1 cellular context compared by ENCODE assay signal in the genomic region with DNA sequence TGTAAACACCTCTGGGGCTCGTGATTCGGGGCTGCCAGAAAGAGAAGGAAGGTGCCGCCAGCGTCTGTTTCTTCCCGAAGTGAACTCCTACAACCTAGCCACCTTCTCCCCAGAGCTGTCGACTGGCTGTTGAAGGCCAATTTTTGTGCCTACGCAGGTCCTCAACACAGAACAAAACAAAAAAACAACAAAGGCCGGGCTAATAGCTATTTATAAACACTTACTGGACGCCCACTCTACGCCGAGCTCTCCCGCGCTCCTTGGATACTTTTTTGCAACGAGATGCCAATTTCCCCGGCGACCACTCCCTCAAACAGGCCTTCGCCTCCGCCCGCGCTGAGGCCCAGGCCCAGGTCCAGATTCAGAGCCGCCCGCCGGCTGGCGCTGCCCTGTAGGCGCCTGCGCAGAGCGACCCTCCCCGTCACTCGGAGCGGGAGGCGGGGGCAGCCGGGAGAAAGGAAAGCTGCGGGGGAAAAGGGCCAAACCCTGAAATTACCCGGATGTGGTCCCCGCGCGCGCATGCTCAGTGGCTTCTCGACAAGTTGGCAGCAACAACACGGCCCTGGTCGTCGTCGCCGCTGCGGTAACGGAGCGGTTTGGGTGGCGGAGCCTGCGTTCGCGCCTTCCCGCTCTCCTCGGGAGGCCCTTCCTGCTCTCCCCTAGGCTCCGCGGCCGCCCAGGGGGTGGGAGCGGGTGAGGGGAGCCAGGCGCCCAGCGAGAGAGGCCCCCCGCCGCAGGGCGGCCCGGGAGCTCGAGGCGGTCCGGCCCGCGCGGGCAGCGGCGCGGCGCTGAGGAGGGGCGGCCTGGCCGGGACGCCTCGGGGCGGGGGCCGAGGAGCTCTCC.
TF ChIP-seq lines count a peak whose summit lies in the region.

A gene (plus strand): TSS at position 520 of the 843 bp plus-strand sequence. CDS start 16,834 bp downstream, outside the sequence.

TF ChIP-seq in HepG2, 621 proteins besides CTCF, POLR2A, EP300 and RAD21 (continued from another document and continues in another):
- TF ChIP-seq ZNF292 (CRISPR knock-in tag; IDR thresholded peaks at IDR 0.05; ENCODE audit: borderline replicate concordance, low read depth) (no peak), FOSL1 (CRISPR knock-in tag; IDR thresholded peaks at IDR 0.05; ENCODE audit: borderline replicate concordance) (no peak), ZSCAN31 (CRISPR knock-in tag; IDR thresholded peaks at IDR 0.05; ENCODE audit: low read depth) (no peak), ZNF709 (CRISPR knock-in tag; IDR thresholded peaks at IDR 0.05) (no peak), ZNF773 (CRISPR knock-in tag; IDR thresholded peaks at IDR 0.05; ENCODE audit: borderline replicate concordance) (no peak), CCAR2 (optimal IDR thresholded peaks at IDR 0.05; ENCODE audit: low read depth, low read length) (no peak), ZNF451 (CRISPR knock-in tag; IDR thresholded peaks at IDR 0.05) (peak; percentile 55; the same call in 1 of the 2 replicates), ZNF230 (CRISPR knock-in tag; IDR thresholded peaks at IDR 0.05) (no peak), ZNF468 (CRISPR knock-in tag; IDR thresholded peaks at IDR 0.05) (no peak), POLR2AphosphoS2 (IDR thresholded peaks at IDR 0.05; ENCODE audit: low read depth, low read length) (0 out of 2 replicates have a peak, but pooled peaks have one; percentile 71), THYN1 (CRISPR knock-in tag; IDR thresholded peaks at IDR 0.05; ENCODE audit: borderline replicate concordance, low read depth) (no peak), HNRNPL (IDR thresholded peaks at IDR 0.05; ENCODE audit: low read depth, low read length) (no peak), NFYC (CRISPR knock-in tag; IDR thresholded peaks at IDR 0.05) (0 out of 2 replicates have a peak, but pooled peaks have one; percentile 20), ELF3 (CRISPR knock-in tag; IDR thresholded peaks at IDR 0.05) (peak; percentile 25), KLF9 (CRISPR knock-in tag; IDR thresholded peaks at IDR 0.05; ENCODE audit: low read depth) (no peak), RAD51 (IDR thresholded peaks at IDR 0.05; ENCODE audit: borderline replicate concordance) (no peak), ZNF564 (CRISPR knock-in tag; IDR thresholded peaks at IDR 0.05) (peak; percentile 56; the same call in 1 of the 2 replicates), TOE1 (CRISPR knock-in tag; IDR thresholded peaks at IDR 0.05) (no peak), NFIC (IDR thresholded peaks at IDR 0.05; ENCODE audit: low read length) (no peak), STAG1 (CRISPR knock-in tag; IDR thresholded peaks at IDR 0.05) (no peak), SIX4 (CRISPR knock-in tag; IDR thresholded peaks at IDR 0.05) (peak; percentile 17; the same call in 1 of the 2 replicates), GATAD1 (CRISPR knock-in tag; IDR thresholded peaks at IDR 0.05) (peak; percentile 79), CBX1 (IDR thresholded peaks at IDR 0.05; ENCODE audit: low read depth) (no peak), MTA1 (CRISPR knock-in tag; IDR thresholded peaks at IDR 0.05; ENCODE audit: borderline replicate concordance) (no peak), ZNF724P (CRISPR knock-in tag; IDR thresholded peaks at IDR 0.05; ENCODE audit: borderline replicate concordance) (no peak), HHEX (CRISPR knock-in tag; IDR thresholded peaks at IDR 0.05) (no peak)
- TF ChIP-seq, protein P1, sequence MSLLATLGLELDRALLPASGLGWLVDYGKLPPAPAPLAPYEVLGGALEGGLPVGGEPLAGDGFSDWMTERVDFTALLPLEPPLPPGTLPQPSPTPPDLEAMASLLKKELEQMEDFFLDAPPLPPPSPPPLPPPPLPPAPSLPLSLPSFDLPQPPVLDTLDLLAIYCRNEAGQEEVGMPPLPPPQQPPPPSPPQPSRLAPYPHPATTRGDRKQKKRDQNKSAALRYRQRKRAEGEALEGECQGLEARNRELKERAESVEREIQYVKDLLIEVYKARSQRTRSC (CRISPR knock-in tag; IDR thresholded peaks at IDR 0.05; ENCODE audit: low read depth) = no peak
- TF ChIP-seq, protein P2, sequence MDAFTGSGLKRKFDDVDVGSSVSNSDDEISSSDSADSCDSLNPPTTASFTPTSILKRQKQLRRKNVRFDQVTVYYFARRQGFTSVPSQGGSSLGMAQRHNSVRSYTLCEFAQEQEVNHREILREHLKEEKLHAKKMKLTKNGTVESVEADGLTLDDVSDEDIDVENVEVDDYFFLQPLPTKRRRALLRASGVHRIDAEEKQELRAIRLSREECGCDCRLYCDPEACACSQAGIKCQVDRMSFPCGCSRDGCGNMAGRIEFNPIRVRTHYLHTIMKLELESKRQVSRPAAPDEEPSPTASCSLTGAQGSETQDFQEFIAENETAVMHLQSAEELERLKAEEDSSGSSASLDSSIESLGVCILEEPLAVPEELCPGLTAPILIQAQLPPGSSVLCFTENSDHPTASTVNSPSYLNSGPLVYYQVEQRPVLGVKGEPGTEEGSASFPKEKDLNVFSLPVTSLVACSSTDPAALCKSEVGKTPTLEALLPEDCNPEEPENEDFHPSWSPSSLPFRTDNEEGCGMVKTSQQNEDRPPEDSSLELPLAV (CRISPR knock-in tag; conservative IDR thresholded peaks at IDR 0.05; ENCODE audit: low read depth) = 0 out of 2 replicates have a peak, but pooled peaks have one; percentile 19
- TF ChIP-seq, protein P3, sequence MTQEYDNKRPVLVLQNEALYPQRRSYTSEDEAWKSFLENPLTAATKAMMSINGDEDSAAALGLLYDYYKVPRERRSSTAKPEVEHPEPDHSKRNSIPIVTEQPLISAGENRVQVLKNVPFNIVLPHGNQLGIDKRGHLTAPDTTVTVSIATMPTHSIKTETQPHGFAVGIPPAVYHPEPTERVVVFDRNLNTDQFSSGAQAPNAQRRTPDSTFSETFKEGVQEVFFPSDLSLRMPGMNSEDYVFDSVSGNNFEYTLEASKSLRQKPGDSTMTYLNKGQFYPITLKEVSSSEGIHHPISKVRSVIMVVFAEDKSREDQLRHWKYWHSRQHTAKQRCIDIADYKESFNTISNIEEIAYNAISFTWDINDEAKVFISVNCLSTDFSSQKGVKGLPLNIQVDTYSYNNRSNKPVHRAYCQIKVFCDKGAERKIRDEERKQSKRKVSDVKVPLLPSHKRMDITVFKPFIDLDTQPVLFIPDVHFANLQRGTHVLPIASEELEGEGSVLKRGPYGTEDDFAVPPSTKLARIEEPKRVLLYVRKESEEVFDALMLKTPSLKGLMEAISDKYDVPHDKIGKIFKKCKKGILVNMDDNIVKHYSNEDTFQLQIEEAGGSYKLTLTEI (CRISPR knock-in tag; conservative IDR thresholded peaks at IDR 0.05) = no peak
- TF ChIP-seq, protein P4, sequence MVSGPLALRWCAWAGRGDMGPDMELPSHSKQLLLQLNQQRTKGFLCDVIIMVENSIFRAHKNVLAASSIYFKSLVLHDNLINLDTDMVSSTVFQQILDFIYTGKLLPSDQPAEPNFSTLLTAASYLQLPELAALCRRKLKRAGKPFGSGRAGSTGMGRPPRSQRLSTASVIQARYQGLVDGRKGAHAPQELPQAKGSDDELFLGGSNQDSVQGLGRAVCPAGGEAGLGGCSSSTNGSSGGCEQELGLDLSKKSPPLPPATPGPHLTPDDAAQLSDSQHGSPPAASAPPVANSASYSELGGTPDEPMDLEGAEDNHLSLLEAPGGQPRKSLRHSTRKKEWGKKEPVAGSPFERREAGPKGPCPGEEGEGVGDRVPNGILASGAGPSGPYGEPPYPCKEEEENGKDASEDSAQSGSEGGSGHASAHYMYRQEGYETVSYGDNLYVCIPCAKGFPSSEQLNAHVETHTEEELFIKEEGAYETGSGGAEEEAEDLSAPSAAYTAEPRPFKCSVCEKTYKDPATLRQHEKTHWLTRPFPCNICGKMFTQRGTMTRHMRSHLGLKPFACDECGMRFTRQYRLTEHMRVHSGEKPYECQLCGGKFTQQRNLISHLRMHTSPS (CRISPR knock-in tag; IDR thresholded peaks at IDR 0.05; ENCODE audit: low read depth) = no peak
- TF ChIP-seq, protein P5, sequence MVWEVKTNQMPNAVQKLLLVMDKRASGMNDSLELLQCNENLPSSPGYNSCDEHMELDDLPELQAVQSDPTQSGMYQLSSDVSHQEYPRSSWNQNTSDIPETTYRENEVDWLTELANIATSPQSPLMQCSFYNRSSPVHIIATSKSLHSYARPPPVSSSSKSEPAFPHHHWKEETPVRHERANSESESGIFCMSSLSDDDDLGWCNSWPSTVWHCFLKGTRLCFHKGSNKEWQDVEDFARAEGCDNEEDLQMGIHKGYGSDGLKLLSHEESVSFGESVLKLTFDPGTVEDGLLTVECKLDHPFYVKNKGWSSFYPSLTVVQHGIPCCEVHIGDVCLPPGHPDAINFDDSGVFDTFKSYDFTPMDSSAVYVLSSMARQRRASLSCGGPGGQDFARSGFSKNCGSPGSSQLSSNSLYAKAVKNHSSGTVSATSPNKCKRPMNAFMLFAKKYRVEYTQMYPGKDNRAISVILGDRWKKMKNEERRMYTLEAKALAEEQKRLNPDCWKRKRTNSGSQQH (CRISPR knock-in tag; IDR thresholded peaks at IDR 0.05; ENCODE audit: low read depth) = peak; percentile 85
- TF ChIP-seq, protein P6, sequence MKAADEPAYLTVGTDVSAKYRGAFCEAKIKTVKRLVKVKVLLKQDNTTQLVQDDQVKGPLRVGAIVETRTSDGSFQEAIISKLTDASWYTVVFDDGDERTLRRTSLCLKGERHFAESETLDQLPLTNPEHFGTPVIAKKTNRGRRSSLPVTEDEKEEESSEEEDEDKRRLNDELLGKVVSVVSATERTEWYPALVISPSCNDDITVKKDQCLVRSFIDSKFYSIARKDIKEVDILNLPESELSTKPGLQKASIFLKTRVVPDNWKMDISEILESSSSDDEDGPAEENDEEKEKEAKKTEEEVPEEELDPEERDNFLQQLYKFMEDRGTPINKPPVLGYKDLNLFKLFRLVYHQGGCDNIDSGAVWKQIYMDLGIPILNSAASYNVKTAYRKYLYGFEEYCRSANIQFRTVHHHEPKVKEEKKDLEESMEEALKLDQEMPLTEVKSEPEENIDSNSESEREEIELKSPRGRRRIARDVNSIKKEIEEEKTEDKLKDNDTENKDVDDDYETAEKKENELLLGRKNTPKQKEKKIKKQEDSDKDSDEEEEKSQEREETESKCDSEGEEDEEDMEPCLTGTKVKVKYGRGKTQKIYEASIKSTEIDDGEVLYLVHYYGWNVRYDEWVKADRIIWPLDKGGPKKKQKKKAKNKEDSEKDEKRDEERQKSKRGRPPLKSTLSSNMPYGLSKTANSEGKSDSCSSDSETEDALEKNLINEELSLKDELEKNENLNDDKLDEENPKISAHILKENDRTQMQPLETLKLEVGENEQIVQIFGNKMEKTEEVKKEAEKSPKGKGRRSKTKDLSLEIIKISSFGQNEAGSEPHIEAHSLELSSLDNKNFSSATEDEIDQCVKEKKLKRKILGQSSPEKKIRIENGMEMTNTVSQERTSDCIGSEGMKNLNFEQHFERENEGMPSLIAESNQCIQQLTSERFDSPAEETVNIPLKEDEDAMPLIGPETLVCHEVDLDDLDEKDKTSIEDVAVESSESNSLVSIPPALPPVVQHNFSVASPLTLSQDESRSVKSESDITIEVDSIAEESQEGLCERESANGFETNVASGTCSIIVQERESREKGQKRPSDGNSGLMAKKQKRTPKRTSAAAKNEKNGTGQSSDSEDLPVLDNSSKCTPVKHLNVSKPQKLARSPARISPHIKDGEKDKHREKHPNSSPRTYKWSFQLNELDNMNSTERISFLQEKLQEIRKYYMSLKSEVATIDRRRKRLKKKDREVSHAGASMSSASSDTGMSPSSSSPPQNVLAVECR (CRISPR knock-in tag; IDR thresholded peaks at IDR 0.05; ENCODE audit: borderline replicate concordance) = peak; percentile 84
- TF ChIP-seq, protein P7, sequence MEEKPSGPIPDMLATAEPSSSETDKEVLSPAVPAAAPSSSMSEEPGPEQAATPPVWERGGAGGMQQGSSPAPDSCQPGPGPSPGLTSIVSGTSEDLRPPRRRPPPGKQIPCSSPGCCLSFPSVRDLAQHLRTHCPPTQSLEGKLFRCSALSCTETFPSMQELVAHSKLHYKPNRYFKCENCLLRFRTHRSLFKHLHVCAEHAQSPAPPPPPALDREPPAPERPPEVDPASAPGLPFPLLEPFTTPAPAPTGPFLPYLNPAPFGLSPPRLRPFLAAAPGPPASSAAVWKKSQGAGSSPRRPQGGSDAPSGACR (CRISPR knock-in tag; IDR thresholded peaks at IDR 0.05) = peak; percentile 71; the same call in 1 of the 2 replicates
- TF ChIP-seq, protein P8, sequence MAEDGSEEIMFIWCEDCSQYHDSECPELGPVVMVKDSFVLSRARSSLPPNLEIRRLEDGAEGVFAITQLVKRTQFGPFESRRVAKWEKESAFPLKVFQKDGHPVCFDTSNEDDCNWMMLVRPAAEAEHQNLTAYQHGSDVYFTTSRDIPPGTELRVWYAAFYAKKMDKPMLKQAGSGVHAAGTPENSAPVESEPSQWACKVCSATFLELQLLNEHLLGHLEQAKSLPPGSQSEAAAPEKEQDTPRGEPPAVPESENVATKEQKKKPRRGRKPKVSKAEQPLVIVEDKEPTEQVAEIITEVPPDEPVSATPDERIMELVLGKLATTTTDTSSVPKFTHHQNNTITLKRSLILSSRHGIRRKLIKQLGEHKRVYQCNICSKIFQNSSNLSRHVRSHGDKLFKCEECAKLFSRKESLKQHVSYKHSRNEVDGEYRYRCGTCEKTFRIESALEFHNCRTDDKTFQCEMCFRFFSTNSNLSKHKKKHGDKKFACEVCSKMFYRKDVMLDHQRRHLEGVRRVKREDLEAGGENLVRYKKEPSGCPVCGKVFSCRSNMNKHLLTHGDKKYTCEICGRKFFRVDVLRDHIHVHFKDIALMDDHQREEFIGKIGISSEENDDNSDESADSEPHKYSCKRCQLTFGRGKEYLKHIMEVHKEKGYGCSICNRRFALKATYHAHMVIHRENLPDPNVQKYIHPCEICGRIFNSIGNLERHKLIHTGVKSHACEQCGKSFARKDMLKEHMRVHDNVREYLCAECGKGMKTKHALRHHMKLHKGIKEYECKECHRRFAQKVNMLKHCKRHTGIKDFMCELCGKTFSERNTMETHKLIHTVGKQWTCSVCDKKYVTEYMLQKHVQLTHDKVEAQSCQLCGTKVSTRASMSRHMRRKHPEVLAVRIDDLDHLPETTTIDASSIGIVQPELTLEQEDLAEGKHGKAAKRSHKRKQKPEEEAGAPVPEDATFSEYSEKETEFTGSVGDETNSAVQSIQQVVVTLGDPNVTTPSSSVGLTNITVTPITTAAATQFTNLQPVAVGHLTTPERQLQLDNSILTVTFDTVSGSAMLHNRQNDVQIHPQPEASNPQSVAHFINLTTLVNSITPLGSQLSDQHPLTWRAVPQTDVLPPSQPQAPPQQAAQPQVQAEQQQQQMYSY (CRISPR knock-in tag; IDR thresholded peaks at IDR 0.05) = no peak
- TF ChIP-seq, protein P9, sequence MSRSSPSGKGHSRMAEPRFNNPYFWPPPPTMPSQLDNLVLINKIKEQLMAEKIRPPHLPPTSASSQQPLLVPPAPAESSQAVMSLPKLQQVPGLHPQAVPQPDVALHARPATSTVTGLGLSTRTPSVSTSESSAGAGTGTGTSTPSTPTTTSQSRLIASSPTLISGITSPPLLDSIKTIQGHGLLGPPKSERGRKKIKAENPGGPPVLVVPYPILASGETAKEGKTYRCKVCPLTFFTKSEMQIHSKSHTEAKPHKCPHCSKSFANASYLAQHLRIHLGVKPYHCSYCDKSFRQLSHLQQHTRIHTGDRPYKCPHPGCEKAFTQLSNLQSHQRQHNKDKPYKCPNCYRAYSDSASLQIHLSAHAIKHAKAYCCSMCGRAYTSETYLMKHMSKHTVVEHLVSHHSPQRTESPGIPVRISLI (CRISPR knock-in tag; IDR thresholded peaks at IDR 0.05; ENCODE audit: borderline replicate concordance) = no peak
- TF ChIP-seq, protein P10, sequence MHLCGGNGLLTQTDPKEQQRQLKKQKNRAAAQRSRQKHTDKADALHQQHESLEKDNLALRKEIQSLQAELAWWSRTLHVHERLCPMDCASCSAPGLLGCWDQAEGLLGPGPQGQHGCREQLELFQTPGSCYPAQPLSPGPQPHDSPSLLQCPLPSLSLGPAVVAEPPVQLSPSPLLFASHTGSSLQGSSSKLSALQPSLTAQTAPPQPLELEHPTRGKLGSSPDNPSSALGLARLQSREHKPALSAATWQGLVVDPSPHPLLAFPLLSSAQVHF (CRISPR knock-in tag; IDR thresholded peaks at IDR 0.05) = no peak
